1 cellular context compared by ENCODE assay signal in the genomic region with DNA sequence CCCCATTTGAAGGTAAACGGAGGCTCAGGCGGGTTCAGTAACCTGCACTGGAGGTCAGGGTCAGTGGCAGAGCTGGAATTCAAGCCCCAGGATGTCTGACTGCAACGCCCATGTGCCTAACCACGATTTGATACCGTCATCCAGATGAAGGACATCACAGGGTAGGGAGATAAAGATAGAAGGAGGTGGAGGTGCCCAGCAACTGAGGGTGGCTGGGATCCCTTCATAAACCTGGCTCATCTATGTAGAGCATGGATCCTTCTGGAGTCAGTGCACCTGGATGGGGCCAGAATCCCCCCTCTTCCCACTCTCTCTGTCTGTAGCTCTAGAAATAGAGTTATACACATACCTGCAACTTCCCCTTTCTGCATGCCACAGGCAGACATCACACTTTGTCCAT.
TF ChIP-seq lines count a peak whose summit lies in the region.

No MANE protein-coding gene starts in this region.

TF ChIP-seq in SK-N-SH treated with all-trans-retinoic acid at 6 μM for 48 hours, 23 proteins besides CTCF, POLR2A, EP300 and RAD21 (continued from another document):
- TF ChIP-seq, protein P1, sequence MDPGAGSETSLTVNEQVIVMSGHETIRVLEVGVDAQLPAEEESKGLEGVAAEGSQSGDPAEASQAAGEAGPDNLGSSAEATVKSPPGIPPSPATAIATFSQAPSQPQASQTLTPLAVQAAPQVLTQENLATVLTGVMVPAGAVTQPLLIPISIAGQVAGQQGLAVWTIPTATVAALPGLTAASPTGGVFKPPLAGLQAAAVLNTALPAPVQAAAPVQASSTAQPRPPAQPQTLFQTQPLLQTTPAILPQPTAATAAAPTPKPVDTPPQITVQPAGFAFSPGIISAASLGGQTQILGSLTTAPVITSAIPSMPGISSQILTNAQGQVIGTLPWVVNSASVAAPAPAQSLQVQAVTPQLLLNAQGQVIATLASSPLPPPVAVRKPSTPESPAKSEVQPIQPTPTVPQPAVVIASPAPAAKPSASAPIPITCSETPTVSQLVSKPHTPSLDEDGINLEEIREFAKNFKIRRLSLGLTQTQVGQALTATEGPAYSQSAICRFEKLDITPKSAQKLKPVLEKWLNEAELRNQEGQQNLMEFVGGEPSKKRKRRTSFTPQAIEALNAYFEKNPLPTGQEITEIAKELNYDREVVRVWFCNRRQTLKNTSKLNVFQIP (CRISPR knock-in tag; IDR thresholded peaks at IDR 0.05; ENCODE audit: borderline replicate concordance, low read depth), result no peak
- TF ChIP-seq ZFP3 (CRISPR knock-in tag; IDR thresholded peaks at IDR 0.05) (no peak), TCF4 (CRISPR knock-in tag; IDR thresholded peaks at IDR 0.05; ENCODE audit: borderline replicate concordance) (no peak), TOX (CRISPR knock-in tag; IDR thresholded peaks at IDR 0.05; ENCODE audit: borderline replicate concordance) (no peak), ZFP30 (CRISPR knock-in tag; IDR thresholded peaks at IDR 0.05) (no peak), ISL1 (CRISPR knock-in tag; IDR thresholded peaks at IDR 0.05) (no peak), ZNF565 (CRISPR knock-in tag; conservative IDR thresholded peaks at IDR 0.05; ENCODE audit: low read depth) (no peak), ZC3H10 (CRISPR knock-in tag; IDR thresholded peaks at IDR 0.05) (no peak), ZNF70 (CRISPR knock-in tag; IDR thresholded peaks at IDR 0.05) (no peak), OSR1 (CRISPR knock-in tag; IDR thresholded peaks at IDR 0.05) (no peak)
- TF ChIP-seq, protein P2, sequence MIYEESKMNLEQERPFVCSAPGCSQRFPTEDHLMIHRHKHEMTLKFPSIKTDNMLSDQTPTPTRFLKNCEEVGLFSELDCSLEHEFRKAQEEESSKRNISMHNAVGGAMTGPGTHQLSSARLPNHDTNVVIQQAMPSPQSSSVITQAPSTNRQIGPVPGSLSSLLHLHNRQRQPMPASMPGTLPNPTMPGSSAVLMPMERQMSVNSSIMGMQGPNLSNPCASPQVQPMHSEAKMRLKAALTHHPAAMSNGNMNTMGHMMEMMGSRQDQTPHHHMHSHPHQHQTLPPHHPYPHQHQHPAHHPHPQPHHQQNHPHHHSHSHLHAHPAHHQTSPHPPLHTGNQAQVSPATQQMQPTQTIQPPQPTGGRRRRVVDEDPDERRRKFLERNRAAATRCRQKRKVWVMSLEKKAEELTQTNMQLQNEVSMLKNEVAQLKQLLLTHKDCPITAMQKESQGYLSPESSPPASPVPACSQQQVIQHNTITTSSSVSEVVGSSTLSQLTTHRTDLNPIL (CRISPR knock-in tag; IDR thresholded peaks at IDR 0.05; ENCODE audit: low read depth), result no peak
- TF ChIP-seq, protein P3, sequence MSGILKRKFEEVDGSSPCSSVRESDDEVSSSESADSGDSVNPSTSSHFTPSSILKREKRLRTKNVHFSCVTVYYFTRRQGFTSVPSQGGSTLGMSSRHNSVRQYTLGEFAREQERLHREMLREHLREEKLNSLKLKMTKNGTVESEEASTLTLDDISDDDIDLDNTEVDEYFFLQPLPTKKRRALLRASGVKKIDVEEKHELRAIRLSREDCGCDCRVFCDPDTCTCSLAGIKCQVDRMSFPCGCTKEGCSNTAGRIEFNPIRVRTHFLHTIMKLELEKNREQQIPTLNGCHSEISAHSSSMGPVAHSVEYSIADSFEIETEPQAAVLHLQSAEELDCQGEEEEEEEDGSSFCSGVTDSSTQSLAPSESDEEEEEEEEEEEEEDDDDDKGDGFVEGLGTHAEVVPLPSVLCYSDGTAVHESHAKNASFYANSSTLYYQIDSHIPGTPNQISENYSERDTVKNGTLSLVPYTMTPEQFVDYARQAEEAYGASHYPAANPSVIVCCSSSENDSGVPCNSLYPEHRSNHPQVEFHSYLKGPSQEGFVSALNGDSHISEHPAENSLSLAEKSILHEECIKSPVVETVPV (CRISPR knock-in tag; IDR thresholded peaks at IDR 0.05), result no peak
- TF ChIP-seq, protein P4, sequence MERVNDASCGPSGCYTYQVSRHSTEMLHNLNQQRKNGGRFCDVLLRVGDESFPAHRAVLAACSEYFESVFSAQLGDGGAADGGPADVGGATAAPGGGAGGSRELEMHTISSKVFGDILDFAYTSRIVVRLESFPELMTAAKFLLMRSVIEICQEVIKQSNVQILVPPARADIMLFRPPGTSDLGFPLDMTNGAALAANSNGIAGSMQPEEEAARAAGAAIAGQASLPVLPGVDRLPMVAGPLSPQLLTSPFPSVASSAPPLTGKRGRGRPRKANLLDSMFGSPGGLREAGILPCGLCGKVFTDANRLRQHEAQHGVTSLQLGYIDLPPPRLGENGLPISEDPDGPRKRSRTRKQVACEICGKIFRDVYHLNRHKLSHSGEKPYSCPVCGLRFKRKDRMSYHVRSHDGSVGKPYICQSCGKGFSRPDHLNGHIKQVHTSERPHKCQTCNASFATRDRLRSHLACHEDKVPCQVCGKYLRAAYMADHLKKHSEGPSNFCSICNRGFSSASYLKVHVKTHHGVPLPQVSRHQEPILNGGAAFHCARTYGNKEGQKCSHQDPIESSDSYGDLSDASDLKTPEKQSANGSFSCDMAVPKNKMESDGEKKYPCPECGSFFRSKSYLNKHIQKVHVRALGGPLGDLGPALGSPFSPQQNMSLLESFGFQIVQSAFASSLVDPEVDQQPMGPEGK (CRISPR knock-in tag; IDR thresholded peaks at IDR 0.05; ENCODE audit: borderline replicate concordance), result no peak
TF ChIP-seq in SK-N-SH treated with all-trans-retinoic acid at 6 μM for 48 hours: peak in this region for 0.
